ENCODE assay signal across 1 cellular context in genomic region chr12:120965534-120966091, GRCh38.
TF ChIP-seq lines count a peak whose summit lies in the region.

No MANE protein-coding gene starts in this region.

TF ChIP-seq in H1, 55 proteins besides CTCF, POLR2A, EP300 and RAD21 (continued from another document):
- TF ChIP-seq CHD7 (IDR thresholded peaks at IDR 0.05; ENCODE audit: insufficient replicate concordance, low read length) = no peak
- TF ChIP-seq GABPA (IDR thresholded peaks at IDR 0.05; ENCODE audit: borderline replicate concordance, insufficient read depth, low read length) = no peak
